Comparison of ENCODE assay signal across 9 cellular contexts in genomic region chr19:50432221-50432626, GRCh38. TPM values are rescaled to one million over a fixed set of nuclear protein-coding genes. Genes with fewer than 3 reads are reported as not detected.
DNase-seq lines count a peak whose midpoint lies in the region; ATAC-seq, FAIRE-seq and TF ChIP-seq lines count a peak whose summit lies in the region.
"Had no signal": no experiment of that assay in that cellular context is flagged by ENCODE, and none has a peak within 500 bp of the region (broad histone marks: within the 10 kb centered on the region; RNA-seq: fewer than 3 reads in every experiment).

No MANE protein-coding gene starts in this region.

- no peaks in the 10 kb centered on the region for H3K36me3 Mint-ChIP-seq in activated CD4-positive, alpha-beta T cell treated with anti-CD3 and anti-CD28 coated beads, Interleukin-2, amount 10 ng/mL, durations not matched to agents 24 days and 14 days (ENCODE audit: low read depth)

- peak overlapping the region; percentile 56 for H3K27ac Mint-ChIP-seq in activated CD4-positive, alpha-beta T cell treated with anti-CD3 and anti-CD28 coated beads, Interleukin-2, amount 10 ng/mL, durations not matched to agents 24 days and 14 days

- peak overlapping the region; percentile 50 to 94 (median 78) for H3K27ac ChIP-seq in skin epidermis

- peak overlapping the region; percentile 51 to 79 (median 61) for H3K4me3 ChIP-seq in skin epidermis

- no peak for DNase-seq in activated CD4-positive, alpha-beta T cell treated with anti-CD3 and anti-CD28 coated beads, Interleukin-2, amount 10 ng/mL, durations not matched to agents 24 days and 14 days
- no peak for DNase-seq in activated CD4-positive, alpha-beta T cell treated with anti-CD3 and anti-CD28 coated beads for 48 hours
- no peak for DNase-seq in left cardiac atrium
- DNase-seq in NCI-H1092 treated with DMSO at 0.1 percent for 48 hours (lab: John Stamatoyannopoulos, UW), result no peak
- DNase-seq in RCC 7860 (ENCODE audit: low spot score), result no peak

- peak overlapping the region; percentile 76 for H3K4me3 Mint-ChIP-seq in activated CD4-positive, alpha-beta T cell treated with anti-CD3 and anti-CD28 coated beads, Interleukin-2, amount 10 ng/mL, durations not matched to agents 24 days and 14 days

- H3K4me1 Mint-ChIP-seq in activated CD4-positive, alpha-beta T cell treated with anti-CD3 and anti-CD28 coated beads, Interleukin-2, amount 10 ng/mL, durations not matched to agents 24 days and 14 days, result peaks cover 10% of the 10 kb centered on the region

- intact Hi-C loops in activated CD4-positive, alpha-beta T cell treated with anti-CD3 and anti-CD28 coated beads, Interleukin-2, amount 10 ng/mL, durations not matched to agents 24 days and 14 days (cut with micrococcal nuclease), result loop anchor here (5.0 to 10.0 kb wide), 2 partner anchors 75 to 83 kb away; partner anchors contain the start of genes ASPDH and JOSD2
- intact Hi-C loops in left cardiac atrium (cut with DNase I), result no loop called here

- H3K27me3 Mint-ChIP-seq in activated CD4-positive, alpha-beta T cell treated with anti-CD3 and anti-CD28 coated beads, Interleukin-2, amount 10 ng/mL, durations not matched to agents 24 days and 14 days, result peaks cover 15% of the 10 kb centered on the region

- FAIRE-seq in RCC 7860 (lab: Jason Lieb, UNC), result no peak
- FAIRE-seq: colon had no signal

- ATAC-seq in SK-N-SH treated with all-trans-retinoic acid at 6 μM for 48 hours (peak; percentile 21), left cardiac atrium (peak; percentile 4 to 7), HG03460 (IDR thresholded peaks at IDR 0.05; ENCODE audit: unreplicated experiment) (no peak)

- no peaks in the 10 kb centered on the region for H3K9me3 Mint-ChIP-seq in activated CD4-positive, alpha-beta T cell treated with anti-CD3 and anti-CD28 coated beads, Interleukin-2, amount 10 ng/mL, durations not matched to agents 24 days and 14 days

TF ChIP-seq in SK-N-SH treated with all-trans-retinoic acid at 6 μM for 48 hours, 23 proteins besides CTCF, POLR2A, EP300 and RAD21:
- no peak for TF ChIP-seq PPARA (CRISPR knock-in tag; IDR thresholded peaks at IDR 0.05; ENCODE audit: borderline replicate concordance)
- TF ChIP-seq TOX (CRISPR knock-in tag; IDR thresholded peaks at IDR 0.05; ENCODE audit: borderline replicate concordance), result no peak
- TF ChIP-seq RARB (CRISPR knock-in tag; IDR thresholded peaks at IDR 0.05), result no peak
- no peak for TF ChIP-seq CSRNP3 (CRISPR knock-in tag; IDR thresholded peaks at IDR 0.05)
- no peak for TF ChIP-seq OSR1 (CRISPR knock-in tag; IDR thresholded peaks at IDR 0.05)
- TF ChIP-seq PATZ1 (CRISPR knock-in tag; IDR thresholded peaks at IDR 0.05; ENCODE audit: borderline replicate concordance), result no peak
- no peak for TF ChIP-seq ZNF565 (CRISPR knock-in tag; conservative IDR thresholded peaks at IDR 0.05; ENCODE audit: low read depth)
- TF ChIP-seq ZNF8 (CRISPR knock-in tag; IDR thresholded peaks at IDR 0.05), result no peak
- TF ChIP-seq ZFP30 (CRISPR knock-in tag; IDR thresholded peaks at IDR 0.05), result no peak
- no peak for TF ChIP-seq SNAI2 (CRISPR knock-in tag; IDR thresholded peaks at IDR 0.05)
TF ChIP-seq in SK-N-SH treated with all-trans-retinoic acid at 6 μM for 48 hours: peak in this region for 0.

RNA-seq across cellular contexts. Expression of gene MYBPC2, which starts 0.5 kb away (rescaled TPM):
- total RNA-seq in activated CD4-positive, alpha-beta T cell treated with anti-CD3 and anti-CD28 coated beads, Interleukin-2, amount 10 ng/mL, durations not matched to agents 24 days and 14 days, result 0.12 and 0.26 TPM in 2 replicates
- not detected for total RNA-seq in left cardiac atrium

RNA-seq across cellular contexts. Expression of gene SPIB, which starts 13.5 kb away (rescaled TPM):
- total RNA-seq in activated CD4-positive, alpha-beta T cell treated with anti-CD3 and anti-CD28 coated beads, Interleukin-2, amount 10 ng/mL, durations not matched to agents 24 days and 14 days, result 0.91 and 1.6 TPM in 2 replicates
- total RNA-seq in left cardiac atrium, result not detected

RNA-seq across cellular contexts. Expression of gene EMC10, which starts 44.1 kb away (rescaled TPM):
- total RNA-seq in activated CD4-positive, alpha-beta T cell treated with anti-CD3 and anti-CD28 coated beads, Interleukin-2, amount 10 ng/mL, durations not matched to agents 24 days and 14 days, result 79.2 and 81.6 TPM in 2 replicates
- 10 to 100 TPM; 82.3 to 96.9 TPM for total RNA-seq in left cardiac atrium

RNA-seq across cellular contexts. Expression of gene GARIN5A, which starts 44.4 kb away (rescaled TPM):
- total RNA-seq in activated CD4-positive, alpha-beta T cell treated with anti-CD3 and anti-CD28 coated beads, Interleukin-2, amount 10 ng/mL, durations not matched to agents 24 days and 14 days, result 0.21 and 0.68 TPM in 2 replicates
- total RNA-seq in left cardiac atrium, result 1 to 10 TPM; 1.4 to 1.5 TPM

RNA-seq across cellular contexts. Expression of gene POLD1, which starts 48.1 kb away (rescaled TPM):
- total RNA-seq in activated CD4-positive, alpha-beta T cell treated with anti-CD3 and anti-CD28 coated beads, Interleukin-2, amount 10 ng/mL, durations not matched to agents 24 days and 14 days, result 188 and 204 TPM in 2 replicates
- 10 to 100 TPM; 12.0 to 13.4 TPM for total RNA-seq in left cardiac atrium
